Comparison of ENCODE assay signal across 1 cellular context in genomic region chr17:77512062-77512946, GRCh38.
TF ChIP-seq lines count a peak whose summit lies in the region.

No MANE protein-coding gene starts in this region.

TF ChIP-seq in HepG2, 621 proteins besides CTCF, POLR2A, EP300 and RAD21 (continued from another document and continues in another):
- peak; percentile 68 for TF ChIP-seq MAX (IDR thresholded peaks at IDR 0.05)
- no peak; the same call in 1 of the 2 replicates for TF ChIP-seq DNMT3B (CRISPR knock-in tag; conservative IDR thresholded peaks at IDR 0.05)
- 0 out of 2 replicates have a peak, but pooled peaks have one; percentile 26 for TF ChIP-seq ZNF512B (CRISPR knock-in tag; IDR thresholded peaks at IDR 0.05; ENCODE audit: borderline replicate concordance)
- 0 out of 2 replicates have a peak, but pooled peaks have one; percentile 52 for TF ChIP-seq SIN3A (IDR thresholded peaks at IDR 0.05; ENCODE audit: borderline replicate concordance, low read depth, low read length)
- TF ChIP-seq ZNF629 (CRISPR knock-in tag; conservative IDR thresholded peaks at IDR 0.05): peak; percentile 25; the same call in 1 of the 2 replicates
- TF ChIP-seq TRIM24 (CRISPR knock-in tag; IDR thresholded peaks at IDR 0.05): peak; percentile 95
- peak; percentile 87; the same call in 1 of the 2 replicates for TF ChIP-seq HOMEZ (CRISPR knock-in tag; IDR thresholded peaks at IDR 0.05; ENCODE audit: low read depth)
- TF ChIP-seq DPF2 (CRISPR knock-in tag; IDR thresholded peaks at IDR 0.05; ENCODE audit: borderline replicate concordance, low read depth): peak; percentile 99
- TF ChIP-seq ZNF749 (CRISPR knock-in tag; IDR thresholded peaks at IDR 0.05; ENCODE audit: borderline replicate concordance): peak; percentile 48; the same call in 1 of the 2 replicates
- TF ChIP-seq KDM1A (CRISPR knock-in tag; IDR thresholded peaks at IDR 0.05): peak; percentile 83
- TF ChIP-seq ZMYM3 (CRISPR knock-in tag; IDR thresholded peaks at IDR 0.05): peak; percentile 69; the same call in 1 of the 2 replicates
- TF ChIP-seq KDM4B (CRISPR knock-in tag; IDR thresholded peaks at IDR 0.05): peak; percentile 88; the same call in 1 of the 2 replicates
- TF ChIP-seq MZF1 (CRISPR knock-in tag; IDR thresholded peaks at IDR 0.05; ENCODE audit: borderline replicate concordance): 0 out of 2 replicates have a peak, but pooled peaks have one; percentile 44
- TF ChIP-seq ZNF83 (CRISPR knock-in tag; IDR thresholded peaks at IDR 0.05; ENCODE audit: borderline replicate concordance): no peak
- TF ChIP-seq MAZ (IDR thresholded peaks at IDR 0.05; ENCODE audit: borderline replicate concordance, low read depth, low read length): no peak
- peak; percentile 75; the same call in 1 of the 2 replicates for TF ChIP-seq MAZ (CRISPR knock-in tag; IDR thresholded peaks at IDR 0.05; ENCODE audit: low read depth)
- no peak for TF ChIP-seq ZNF574 (CRISPR knock-in tag; IDR thresholded peaks at IDR 0.05)
- TF ChIP-seq HMGXB3 (CRISPR knock-in tag; IDR thresholded peaks at IDR 0.05; ENCODE audit: borderline replicate concordance): 0 out of 2 replicates have a peak, but pooled peaks have one; percentile 29
- no peak for TF ChIP-seq STAT5B (CRISPR knock-in tag; IDR thresholded peaks at IDR 0.05)
- TF ChIP-seq TEF (CRISPR knock-in tag; IDR thresholded peaks at IDR 0.05): no peak
- no peak for TF ChIP-seq ZNF737 (CRISPR knock-in tag; IDR thresholded peaks at IDR 0.05; ENCODE audit: borderline replicate concordance)
- no peak for TF ChIP-seq MTF2 (CRISPR knock-in tag; IDR thresholded peaks at IDR 0.05; ENCODE audit: borderline replicate concordance)
- no peak for TF ChIP-seq ZNF17 (CRISPR knock-in tag; IDR thresholded peaks at IDR 0.05)
- TF ChIP-seq ZNF792 (CRISPR knock-in tag; IDR thresholded peaks at IDR 0.05): peak; percentile 83; the same call in 1 of the 2 replicates
- TF ChIP-seq MTF1 (CRISPR knock-in tag; IDR thresholded peaks at IDR 0.05): no peak
- no peak for TF ChIP-seq CBX5 (CRISPR knock-in tag; IDR thresholded peaks at IDR 0.05; ENCODE audit: borderline replicate concordance)
- no peak for TF ChIP-seq TAF15 (IDR thresholded peaks at IDR 0.05; ENCODE audit: low read depth, low read length, poor library complexity, severe bottlenecking)
- TF ChIP-seq ZNF12 (CRISPR knock-in tag; IDR thresholded peaks at IDR 0.05): peak; percentile 92
- TF ChIP-seq ZNF234 (CRISPR knock-in tag; conservative IDR thresholded peaks at IDR 0.05): no peak
- no peak for TF ChIP-seq ZNF674 (CRISPR knock-in tag; IDR thresholded peaks at IDR 0.05; ENCODE audit: low read depth)
- TF ChIP-seq SNAPC2 (CRISPR knock-in tag; IDR thresholded peaks at IDR 0.05): peak; percentile 97
- no peak for TF ChIP-seq CHCHD3 (CRISPR knock-in tag; IDR thresholded peaks at IDR 0.05)
- 0 out of 2 replicates have a peak, but pooled peaks have one; percentile 6 for TF ChIP-seq ATF6 (CRISPR knock-in tag; conservative IDR thresholded peaks at IDR 0.05)
- TF ChIP-seq ZNF264 (CRISPR knock-in tag; IDR thresholded peaks at IDR 0.05): peak; percentile 78; the same call in 1 of the 2 replicates
- TF ChIP-seq REST (IDR thresholded peaks at IDR 0.05; ENCODE audit: borderline replicate concordance in 1 of 2, low read depth in 1 of 2, low read length in 2 of 2): no peak
- TF ChIP-seq SP1 (IDR thresholded peaks at IDR 0.05): no peak
- 0 out of 2 replicates have a peak, but pooled peaks have one; percentile 36 for TF ChIP-seq SP1 (CRISPR knock-in tag; IDR thresholded peaks at IDR 0.05)
- peak; percentile 95 for TF ChIP-seq PITX1 (CRISPR knock-in tag; IDR thresholded peaks at IDR 0.05)
